ENCODE assay signal across 9 cellular contexts in the genomic region with DNA sequence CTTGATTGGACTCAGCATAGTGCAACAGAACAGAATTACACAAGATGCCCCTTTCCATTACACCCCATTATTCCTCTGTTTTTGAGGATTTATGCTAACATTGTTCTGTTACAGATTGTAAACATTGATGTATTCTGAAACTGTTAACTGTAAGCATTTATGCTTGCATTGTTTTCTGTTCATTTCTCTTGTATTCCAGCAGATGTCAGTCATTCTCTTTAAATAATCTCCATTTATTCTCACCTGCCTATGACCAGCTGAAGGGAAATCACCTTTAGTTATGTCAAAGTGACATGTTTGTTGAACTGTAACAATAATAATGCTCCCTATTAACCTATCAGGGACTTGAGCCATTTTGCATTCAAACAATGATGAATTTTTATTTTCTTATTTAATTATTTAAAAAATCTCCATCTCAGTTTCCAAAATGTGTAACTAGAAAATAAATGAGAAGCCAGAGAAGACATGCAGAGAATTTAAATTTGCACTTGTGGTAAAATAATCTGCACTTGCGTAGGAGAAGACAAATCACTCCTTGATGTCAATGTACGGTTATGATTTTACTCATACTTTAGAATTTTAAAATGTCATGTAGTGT. TPM values are rescaled to one million over a fixed set of nuclear protein-coding genes. Genes with fewer than 3 reads are reported as not detected.
DNase-seq lines count a peak whose midpoint lies in the region; ATAC-seq, FAIRE-seq and TF ChIP-seq lines count a peak whose summit lies in the region.
"Had no signal": no experiment of that assay in that cellular context is flagged by ENCODE, and none has a peak within 500 bp of the region (broad histone marks: within the 10 kb centered on the region; RNA-seq: fewer than 3 reads in every experiment).

No MANE protein-coding gene starts in this region.

- H3K27ac ChIP-seq in hepatocyte = no peak overlapping the region
- H3K27ac ChIP-seq: SJCRH30 had no signal

- ATAC-seq in HG03095 (IDR thresholded peaks at IDR 0.05; ENCODE audit: unreplicated experiment) = peak; percentile 83

- peak; percentile 59 for TF ChIP-seq CTCF in hepatocyte (IDR thresholded peaks at IDR 0.05; ENCODE audit: poor library complexity)

- WGBS in hepatocyte (ENCODE audit: low lambda C conversion rate, missing lambda C conversion rate) = 80% methylated on average over 2 of the region's 2 CpGs

- H2AFZ ChIP-seq in hepatocyte = no peak overlapping the region

- H4K20me1 ChIP-seq in hepatocyte (ENCODE audit: insufficient read depth, poor library complexity, severe bottlenecking) = no peaks in the 10 kb centered on the region

- peak; percentile 37 for DNase-seq in DMS153 (lab: John Stamatoyannopoulos, UW)
- DNase-seq in GM19239 (ENCODE audit: insufficient read length, low spot score) = peak; percentile 7
- DNase-seq in OCI-M1 (lab: John Stamatoyannopoulos, UW) = peak; percentile 45
- DNase-seq in hepatocyte (ENCODE audit: low spot score) = peak; percentile 11
- DNase-seq in NCI-H2029 (lab: John Stamatoyannopoulos, UW) = no peak
- no peak for DNase-seq in stimulated activated CD4-positive, alpha-beta T cell treated with anti-CD3 and anti-CD28 coated beads, Interleukin-1b, Interleukin-23, amount 100 ng/mL, for 48 hours
- DNase-seq in stimulated activated CD4-positive, alpha-beta T cell treated with anti-CD3 and anti-CD28 coated beads, Interleukin-2, amount 100 ng/mL, for 24 hours = no peak

- H3K9me3 ChIP-seq in hepatocyte (ENCODE audit: low read depth) = no peaks in the 10 kb centered on the region
- H3K9me3 ChIP-seq: SJCRH30 had no signal

- FAIRE-seq in GM19239 (lab: Jason Lieb, UNC) = peak; percentile 49

- H3K36me3 ChIP-seq in hepatocyte (replicated peaks; ENCODE audit: insufficient read depth, low read depth) = no peaks in the 10 kb centered on the region
- H3K36me3 ChIP-seq: SJCRH30 had no signal

- no peaks in the 10 kb centered on the region for H3K9me2 ChIP-seq in hepatocyte (replicated peaks; ENCODE audit: insufficient read depth)

- no peaks in the 10 kb centered on the region for H3K4me1 ChIP-seq in hepatocyte (ENCODE audit: insufficient read depth)
- H3K4me1 ChIP-seq: SJCRH30 had no signal

- no peak overlapping the region for H3K4me3 ChIP-seq in hepatocyte
- H3K4me3 ChIP-seq: SJCRH30 had no signal

- H3K79me2 ChIP-seq in hepatocyte = no peaks in the 10 kb centered on the region

- H3K4me2 ChIP-seq in hepatocyte = no peak overlapping the region

- no peaks in the 10 kb centered on the region for H3K27me3 ChIP-seq in hepatocyte
- H3K27me3 ChIP-seq: SJCRH30 had no signal

RNA-seq across cellular contexts. Expression of gene SPCS3, which starts 58.0 kb away (rescaled TPM):
- 123 and 148 TPM in 2 replicates for total RNA-seq in hepatocyte
- 102 and 104 TPM in 2 replicates for polyA plus RNA-seq in hepatocyte

Comparison
In these comparisons a context has a peak if more than half of its experiments do, and no peak if none do; other contexts are left out.
1. DNase-seq: peak in DMS153 (single experiment), GM19239 (single experiment), OCI-M1 (single experiment) and hepatocyte (single experiment); none in NCI-H2029 (single experiment), stimulated activated CD4-positive, alpha-beta T cell treated with anti-CD3 and anti-CD28 coated beads, Interleukin-1b, Interleukin-23, amount 100 ng/mL, for 48 hours (single experiment) and stimulated activated CD4-positive, alpha-beta T cell treated with anti-CD3 and anti-CD28 coated beads, Interleukin-2, amount 100 ng/mL, for 24 hours (0 of 2).